1 cellular context compared by ENCODE assay signal in genomic region chr10:71371750-71372166, GRCh38.
TF ChIP-seq lines count a peak whose summit lies in the region.

No MANE protein-coding gene starts in this region.

TF ChIP-seq in GM12878, 131 proteins besides CTCF, POLR2A, EP300 and RAD21 (continued from another document):
- TF ChIP-seq ZNF687 (IDR thresholded peaks at IDR 0.05) = 0 out of 2 replicates have a peak, but pooled peaks have one; percentile 15
- no peak for TF ChIP-seq BRCA1 (IDR thresholded peaks at IDR 0.05; ENCODE audit: low read depth, low read length)
- no peak for TF ChIP-seq NRF1 (conservative IDR thresholded peaks at IDR 0.05; ENCODE audit: low read depth, low read length)
- TF ChIP-seq CBFB (IDR thresholded peaks at IDR 0.05; ENCODE audit: low read depth) = no peak
- no peak for TF ChIP-seq PKNOX1 (IDR thresholded peaks at IDR 0.05)
- no peak for TF ChIP-seq EGR1 (IDR thresholded peaks at IDR 0.05; ENCODE audit: borderline replicate concordance in 1 of 2, low read depth in 2 of 2, low read length in 2 of 2)
- TF ChIP-seq EED (IDR thresholded peaks at IDR 0.05; ENCODE audit: low read depth) = peak; percentile 32; the same call in 1 of the 2 replicates
- no peak for TF ChIP-seq IRF4 (IDR thresholded peaks at IDR 0.05; ENCODE audit: low read depth, low read length)
- no peak for TF ChIP-seq SREBF1 (IDR thresholded peaks at IDR 0.05; ENCODE audit: low read length)
- no peak for TF ChIP-seq USF1 (IDR thresholded peaks at IDR 0.05; ENCODE audit: borderline replicate concordance, extremely low read length, insufficient read depth, low read depth, low read length)
- TF ChIP-seq GATAD2B (conservative IDR thresholded peaks at IDR 0.05; ENCODE audit: low read depth) = no peak
- TF ChIP-seq SPI1 (IDR thresholded peaks at IDR 0.05; ENCODE audit: borderline replicate concordance, insufficient read depth, low read depth, low read length) = peak; percentile 85
- peak; percentile 14; the same call in 1 of the 2 replicates for TF ChIP-seq BCL11A (IDR thresholded peaks at IDR 0.05; ENCODE audit: low read depth, low read length)
- TF ChIP-seq BHLHE40 (IDR thresholded peaks at IDR 0.05; ENCODE audit: borderline replicate concordance in 1 of 2, low read depth in 2 of 2, low read length in 1 of 2) = no peak; a peak in 1 of 4 replicates
- TF ChIP-seq TARDBP (IDR thresholded peaks at IDR 0.05; ENCODE audit: borderline replicate concordance) = no peak
- peak; percentile 53; the same call in 1 of the 2 replicates for TF ChIP-seq IKZF1 (conservative IDR thresholded peaks at IDR 0.05)
- TF ChIP-seq IRF3 (IDR thresholded peaks at IDR 0.05) = no peak
- TF ChIP-seq ETV6 (conservative IDR thresholded peaks at IDR 0.05 in 1 of 2, IDR thresholded peaks at IDR 0.05 in 1 of 2; ENCODE audit: borderline replicate concordance in 1 of 2, low read depth in 1 of 2) = no peak
- no peak for TF ChIP-seq REST (IDR thresholded peaks at IDR 0.05; ENCODE audit: low read depth, low read length)
- TF ChIP-seq ASH2L (IDR thresholded peaks at IDR 0.05; ENCODE audit: borderline replicate concordance, low read depth) = no peak
- peak; percentile 32 for TF ChIP-seq ATF7 (IDR thresholded peaks at IDR 0.05; ENCODE audit: low read depth)
- no peak for TF ChIP-seq WRNIP1 (IDR thresholded peaks at IDR 0.05; ENCODE audit: borderline replicate concordance, low read depth, low read length)
- TF ChIP-seq NFXL1 (IDR thresholded peaks at IDR 0.05; ENCODE audit: borderline replicate concordance) = no peak
- TF ChIP-seq SRF (IDR thresholded peaks at IDR 0.05; ENCODE audit: low read depth in 2 of 2, low read length in 2 of 2) = no peak
- TF ChIP-seq SREBF2 (IDR thresholded peaks at IDR 0.05; ENCODE audit: low read length) = no peak
- no peak for TF ChIP-seq CEBPZ (IDR thresholded peaks at IDR 0.05; ENCODE audit: low read depth, low read length)
- no peak for TF ChIP-seq ZSCAN29 (IDR thresholded peaks at IDR 0.05)
- no peak for TF ChIP-seq RCOR1 (conservative IDR thresholded peaks at IDR 0.05; ENCODE audit: low read depth, low read length)
- 0 out of 2 replicates have a peak, but pooled peaks have one; percentile 36 for TF ChIP-seq RELB (IDR thresholded peaks at IDR 0.05; ENCODE audit: low read depth)
- peak; percentile 8 to 34; a peak in 2 of 4 replicates for TF ChIP-seq IKZF2 (IDR thresholded peaks at IDR 0.05)
- TF ChIP-seq NR2F1 (conservative IDR thresholded peaks at IDR 0.05) = no peak
